8 cellular contexts compared by ENCODE assay signal in the genomic region with DNA sequence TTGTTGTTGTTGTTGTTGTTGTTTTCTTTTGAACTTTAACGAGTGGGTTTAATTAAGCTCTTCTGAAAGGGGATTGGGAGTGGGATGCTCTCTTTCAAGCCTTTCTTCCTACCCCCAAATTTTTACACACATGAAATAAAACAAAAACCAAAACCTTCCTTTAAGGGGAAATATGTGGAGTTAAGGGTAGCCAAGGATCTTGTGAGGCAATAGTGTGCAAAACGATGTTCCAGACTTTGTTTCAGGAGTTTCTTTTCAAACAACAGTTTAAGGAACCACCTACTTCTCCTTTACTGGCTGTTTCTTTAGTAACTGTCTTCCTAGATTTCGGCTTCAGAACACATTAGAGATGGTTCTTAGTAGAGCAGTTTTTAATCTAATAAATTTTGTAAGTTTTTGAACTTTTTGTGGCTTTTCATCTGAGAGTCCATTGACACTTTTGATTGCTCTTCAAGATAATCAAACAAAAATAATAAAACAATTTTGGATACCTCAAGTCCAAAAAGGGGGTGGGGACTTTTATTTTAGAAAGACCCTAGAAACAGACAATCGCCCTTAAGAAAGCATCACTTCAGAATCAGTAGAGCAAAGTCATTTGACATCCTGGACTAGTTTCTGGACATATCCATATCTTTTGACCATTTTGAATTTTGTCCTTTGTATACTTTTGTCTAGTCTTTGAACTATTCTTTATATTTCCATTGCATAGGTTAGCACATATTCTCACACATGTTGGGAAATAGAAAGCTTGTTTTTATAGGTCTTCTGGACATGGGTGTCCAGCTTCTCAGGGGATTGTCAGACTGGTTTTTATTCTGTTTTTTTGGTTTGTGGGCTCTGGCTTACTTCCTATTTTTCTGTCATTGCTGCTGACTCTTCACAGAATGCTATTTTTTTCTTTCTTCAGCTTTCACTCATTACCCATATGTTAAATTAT. TPM values are rescaled to one million over a fixed set of nuclear protein-coding genes. Genes with fewer than 3 reads are reported as not detected.
DNase-seq lines count a peak whose midpoint lies in the region; ATAC-seq, FAIRE-seq and TF ChIP-seq lines count a peak whose summit lies in the region.

No MANE protein-coding gene starts in this region.

- no peak overlapping the region for H3K27ac Mint-ChIP-seq in stimulated activated naive CD8-positive, alpha-beta T cell treated with anti-CD3 and anti-CD28 coated beads, Interleukin-15, Interleukin-2, amounts not matched to agents 100 ng/mL and 50 ng/mL, for 24 hours
- no peak overlapping the region for H3K27ac Mint-ChIP-seq in neural crest cell (ENCODE audit: unreplicated experiment)

- peak overlapping the region; percentile 66 to 71 for H3K27ac ChIP-seq in ascending aorta

- H3K4me1 Mint-ChIP-seq in stimulated activated naive CD8-positive, alpha-beta T cell treated with anti-CD3 and anti-CD28 coated beads, Interleukin-15, Interleukin-2, amounts not matched to agents 100 ng/mL and 50 ng/mL, for 24 hours (ENCODE audit: low read depth) = peaks cover 69% of the 10 kb centered on the region
- peaks cover 29% of the 10 kb centered on the region for H3K4me1 Mint-ChIP-seq in neural crest cell

- H3K27me3 ChIP-seq in ascending aorta = no peaks in the 10 kb centered on the region

- peaks cover 10% of the 10 kb centered on the region for H3K36me3 Mint-ChIP-seq in stimulated activated naive CD8-positive, alpha-beta T cell treated with anti-CD3 and anti-CD28 coated beads, Interleukin-15, Interleukin-2, amounts not matched to agents 100 ng/mL and 50 ng/mL, for 24 hours (ENCODE audit: low read depth)
- H3K36me3 Mint-ChIP-seq in neural crest cell (ENCODE audit: low read depth) = peaks cover 12% of the 10 kb centered on the region

- H3K4me1 ChIP-seq in ascending aorta = peaks cover 0 to 9% of the 10 kb centered on the region in 2 donors

- no peaks in the 10 kb centered on the region for H3K36me3 ChIP-seq in ascending aorta

- no peak for TF ChIP-seq CTCF in ascending aorta (IDR thresholded peaks at IDR 0.05)
- TF ChIP-seq CTCF in neural crest cell (conservative IDR thresholded peaks at IDR 0.05) = no peak

- H3K9me3 ChIP-seq in ascending aorta = no peaks in the 10 kb centered on the region

- peak overlapping the region; percentile 79 to 94 for H3K4me3 ChIP-seq in ascending aorta

- H3K4me3 Mint-ChIP-seq in stimulated activated naive CD8-positive, alpha-beta T cell treated with anti-CD3 and anti-CD28 coated beads, Interleukin-15, Interleukin-2, amounts not matched to agents 100 ng/mL and 50 ng/mL, for 24 hours = peak overlapping the region; percentile 24
- peak overlapping the region; percentile 27 for H3K4me3 Mint-ChIP-seq in neural crest cell

- no peak for FAIRE-seq in RCC 7860 (lab: Jason Lieb, UNC)

- no peaks in the 10 kb centered on the region for H3K9me3 Mint-ChIP-seq in stimulated activated naive CD8-positive, alpha-beta T cell treated with anti-CD3 and anti-CD28 coated beads, Interleukin-15, Interleukin-2, amounts not matched to agents 100 ng/mL and 50 ng/mL, for 24 hours
- H3K9me3 Mint-ChIP-seq in neural crest cell = peaks cover 2% of the 10 kb centered on the region

- ATAC-seq in stimulated activated naive CD8-positive, alpha-beta T cell treated with anti-CD3 and anti-CD28 coated beads, Interleukin-15, Interleukin-2, amounts not matched to agents 100 U/mL and 50 U/mL, for 24 hours = no peak
- ATAC-seq in HG03196 (IDR thresholded peaks at IDR 0.05; ENCODE audit: unreplicated experiment) = peak; percentile 30

- no peak for DNase-seq in stimulated activated naive CD8-positive, alpha-beta T cell treated with anti-CD3 and anti-CD28 coated beads, Interleukin-15, Interleukin-2, amounts not matched to agents 100 U/mL and 50 U/mL, for 24 hours
- no peak for DNase-seq in ascending aorta (ENCODE audit: low spot score in 2 of 2)
- DNase-seq in neural crest cell (ENCODE audit: low read depth, low spot score) = no peak
- no peak for DNase-seq in RCC 7860 (ENCODE audit: low spot score)
- DNase-seq in NCI-H2171 (lab: John Stamatoyannopoulos, UW) = no peak
- DNase-seq in NCI-H187 (lab: John Stamatoyannopoulos, UW) = no peak

- intact Hi-C loops in ascending aorta (cut with DNase I) = loop anchor here (10.0 kb wide), 1 partner anchor 1533 kb away; the partner anchor contains the start of gene XRN1

- H3K27me3 Mint-ChIP-seq in stimulated activated naive CD8-positive, alpha-beta T cell treated with anti-CD3 and anti-CD28 coated beads, Interleukin-15, Interleukin-2, amounts not matched to agents 100 ng/mL and 50 ng/mL, for 24 hours = no peaks in the 10 kb centered on the region
- no peaks in the 10 kb centered on the region for H3K27me3 Mint-ChIP-seq in neural crest cell (ENCODE audit: low read depth)

RNA-seq across cellular contexts. Expression of gene DIPK2A, which starts 6.0 kb away (rescaled TPM):
- 318 TPM for total RNA-seq in ascending aorta
- 15.5 and 19.5 TPM in 2 replicates for total RNA-seq in neural crest cell

Comparison
In these comparisons a context has a peak if more than half of its experiments do, and no peak if none do; other contexts are left out.
1. RNA of gene DIPK2A, which starts 6.0 kb away (total RNA-seq): 318 TPM in ascending aorta (single experiment); 15.5 to 19.5 TPM in neural crest cell; every median in the first group is over 10 times any median in the second.